ENCODE assay signal across 8 cellular contexts in the genomic region with DNA sequence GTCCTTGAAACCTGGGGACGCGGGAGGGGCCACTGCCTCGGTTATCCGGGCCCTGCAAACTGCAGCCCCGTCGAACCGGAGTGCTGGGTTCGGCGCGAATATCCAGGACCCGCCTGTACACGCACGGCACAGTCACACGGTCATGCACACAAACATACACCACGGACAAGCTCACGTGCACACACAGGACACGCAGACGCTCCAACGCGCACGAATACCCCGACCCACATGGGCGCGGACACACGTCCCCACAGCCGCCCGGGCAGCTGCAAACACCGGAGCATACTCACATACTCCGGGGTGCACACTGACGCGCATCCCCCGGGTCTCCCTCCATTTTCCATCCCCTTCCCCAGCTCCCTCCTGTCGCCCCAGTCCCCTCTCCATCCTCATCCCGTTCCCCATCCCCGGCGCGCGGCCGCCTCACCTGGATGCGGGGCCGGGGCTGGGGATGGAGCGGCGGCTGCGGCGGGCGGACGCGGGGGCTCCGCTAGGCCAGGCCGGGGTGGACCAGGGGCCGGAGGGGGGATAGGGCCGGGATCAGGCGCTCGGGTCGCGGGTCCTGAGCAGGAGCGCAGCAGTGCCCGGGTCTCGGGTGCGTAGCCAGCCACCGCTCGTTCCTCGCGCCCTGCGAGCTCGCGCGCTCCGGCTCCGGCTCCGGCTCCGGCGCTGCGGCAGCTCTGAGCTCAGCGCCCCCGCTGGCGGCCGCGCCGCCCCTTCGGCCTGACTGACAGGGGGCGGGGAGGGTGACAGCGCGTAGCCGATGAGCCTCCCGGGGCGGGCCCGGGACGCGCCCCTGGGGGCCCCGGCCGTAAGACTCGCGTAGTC. TPM values are rescaled to one million over a fixed set of nuclear protein-coding genes. Genes with fewer than 3 reads are reported as not detected.
DNase-seq lines count a peak whose midpoint lies in the region; ATAC-seq lines count a peak whose summit lies in the region.

Gene EIF4E1B, plus strand, starts transcription at position 823 of the 828 bp plus-strand sequence. CDS start 12,113 bp downstream, outside the sequence.
Gene SNCB, minus strand, starts transcription at position 682 of the 828 bp plus-strand sequence. CDS start 880 bp downstream, outside the sequence.

- H3K18ac ChIP-seq in trophoblast cell (ENCODE audit: low read length), result no peak within 1 kb of the TSS

- no peak within 1 kb of the TSS for H2AFZ ChIP-seq in trophoblast cell (ENCODE audit: insufficient read depth, low read length, poor library complexity)

- no peak within 1 kb of the TSS for H2BK120ac ChIP-seq in trophoblast cell (ENCODE audit: insufficient read depth, low read length, poor library complexity)

- peak within 1 kb of the TSS; percentile 28 for H3K23ac ChIP-seq in trophoblast cell (ENCODE audit: low read length)

- WGBS in trophoblast cell (ENCODE audit: extremely low coverage, insufficient coverage, insufficient read length), result no CpG with 5 or more reads among the region's 94 CpGs

- no peak within 1 kb of the TSS for H3K4ac ChIP-seq in trophoblast cell (ENCODE audit: low read depth, low read length)

- peak; percentile 49 for DNase-seq in ACHN
- peak; percentile 76 for DNase-seq in MG63
- peak; percentile 46 for DNase-seq in activated T-cell treated with anti-CD3 and anti-CD28 coated beads, Interleukin-2, amount 50 U/mL, for 4 hours
- DNase-seq in germinal center (ENCODE audit: low spot score), result peak; percentile 87
- no peak for DNase-seq in trophoblast cell
- no peak for DNase-seq in GDM1 (lab: John Stamatoyannopoulos, UW)
- DNase-seq in NCI-H226, result no peak

- H3K36me3 ChIP-seq in MG63, result no peaks in the 10 kb centered on the region
- no peaks in the 10 kb centered on the region for H3K36me3 ChIP-seq in trophoblast cell (ENCODE audit: control insufficient read depth in 1 of 2, insufficient read depth in 2 of 2, low read length in 2 of 2)

- H2BK5ac ChIP-seq in trophoblast cell (ENCODE audit: low read depth, low read length, poor library complexity), result no peak within 1 kb of the TSS

- H3K4me3 ChIP-seq in MG63 (peak within 1 kb of the TSS; percentile 27), trophoblast cell (ENCODE audit: low read depth, low read length) (peak within 1 kb of the TSS; percentile 43)

- no peak within 1 kb of the TSS for H2BK12ac ChIP-seq in trophoblast cell (ENCODE audit: low read length)

- no peaks in the 10 kb centered on the region for H3K79me1 ChIP-seq in trophoblast cell (ENCODE audit: low read length)

- H3K9me3 Mint-ChIP-seq in activated T-cell treated with anti-CD3 and anti-CD28 coated beads, Interleukin-2, amount 50 U/mL, for 4 hours, result no peaks in the 10 kb centered on the region

- H4K12ac ChIP-seq in trophoblast cell (ENCODE audit: low read depth, low read length), result no peak within 1 kb of the TSS

- H4K91ac ChIP-seq in trophoblast cell (ENCODE audit: low read depth, low read length), result no peak within 1 kb of the TSS

- H3K27me3 ChIP-seq in MG63 (peaks cover 12% of the 10 kb centered on the region), trophoblast cell (ENCODE audit: insufficient read depth, low read length) (peaks cover 34% of the 10 kb centered on the region)

- H3K4me3 Mint-ChIP-seq in activated T-cell treated with anti-CD3 and anti-CD28 coated beads, Interleukin-2, amount 50 U/mL, for 4 hours, result peak within 1 kb of the TSS; percentile 58

- H3K4me1 ChIP-seq in trophoblast cell (ENCODE audit: control insufficient read depth in 1 of 2, insufficient read depth in 2 of 2, low read length in 2 of 2), result peaks cover 0 to 6% of the 10 kb centered on the region in 2 experiments

- peak within 1 kb of the TSS; percentile 88 for H3K4me2 ChIP-seq in trophoblast cell (ENCODE audit: low read length)

- no peak within 1 kb of the TSS for H4K8ac ChIP-seq in trophoblast cell (ENCODE audit: low read depth, low read length)

- H2AK5ac ChIP-seq in trophoblast cell (ENCODE audit: low read length), result no peak within 1 kb of the TSS

- H3K9ac ChIP-seq in trophoblast cell (ENCODE audit: low read length), result no peak within 1 kb of the TSS

- no peaks in the 10 kb centered on the region for H3K79me2 ChIP-seq in trophoblast cell (ENCODE audit: control insufficient read depth, insufficient read depth, low read length, poor library complexity)

- peaks cover 78% of the 10 kb centered on the region for H3K27me3 Mint-ChIP-seq in activated T-cell treated with anti-CD3 and anti-CD28 coated beads, Interleukin-2, amount 50 U/mL, for 4 hours (ENCODE audit: low read depth)

- no peaks in the 10 kb centered on the region for H3K36me3 Mint-ChIP-seq in activated T-cell treated with anti-CD3 and anti-CD28 coated beads, Interleukin-2, amount 50 U/mL, for 4 hours (ENCODE audit: insufficient read depth)

- H3K27ac ChIP-seq in trophoblast cell (ENCODE audit: low read depth, low read length), result no peak within 1 kb of the TSS

- peak; percentile 77 for ATAC-seq in GM18907 (IDR thresholded peaks at IDR 0.05; ENCODE audit: unreplicated experiment)
- peak; percentile 97 for ATAC-seq in activated T-cell treated with anti-CD3 and anti-CD28 coated beads, Interleukin-2, amount 50 U/mL, for 4 hours

- no peak within 1 kb of the TSS for H3K14ac ChIP-seq in trophoblast cell (ENCODE audit: low read length)

- H3K9me3 ChIP-seq in MG63 (no peaks in the 10 kb centered on the region), trophoblast cell (ENCODE audit: insufficient read depth, low read depth, low read length) (peaks cover 4% of the 10 kb centered on the region)

- in situ Hi-C loops in ACHN (cut with HindIII; ENCODE audit: low pct_ligation_motif_present, low pct_unique_long_range_greater_than_20kb, low sequenced_read_pairs), result no loop called here

- H3K4me1 Mint-ChIP-seq in activated T-cell treated with anti-CD3 and anti-CD28 coated beads, Interleukin-2, amount 50 U/mL, for 4 hours (ENCODE audit: low read depth), result peaks cover 20% of the 10 kb centered on the region

RNA-seq across cellular contexts. Expression of gene EIF4E1B, which starts in this region (rescaled TPM):
- total RNA-seq in MG63 (2014; rRNA removed; shearing (Covaris generic); ENCODE audit: low replicate concordance), result not detected in 2 replicates
- total RNA-seq in activated T-cell treated with anti-CD3 and anti-CD28 coated beads, Interleukin-2, amount 50 U/mL, for 4 hours, result not detected
- 0.55 and 0.62 TPM in 2 replicates for polyA plus RNA-seq in trophoblast cell (2013)

RNA-seq across cellular contexts. Expression of gene SNCB, which starts in this region (rescaled TPM):
- not detected in 2 replicates for total RNA-seq in MG63 (2014; rRNA removed; shearing (Covaris generic); ENCODE audit: low replicate concordance)
- not detected for total RNA-seq in activated T-cell treated with anti-CD3 and anti-CD28 coated beads, Interleukin-2, amount 50 U/mL, for 4 hours
- 0.11 TPM in 1 of 2 replicates, not detected in the other for polyA plus RNA-seq in trophoblast cell (2013)

Comparison
In these comparisons a context has a peak if more than half of its experiments do, and no peak if none do; other contexts are left out.
1. Peak in DNase-seq and H3K4me3 ChIP-seq in MG63; RNA of the genes that start here not detected or under 1 TPM.
2. Peak in DNase-seq and ATAC-seq in activated T-cell treated with anti-CD3 and anti-CD28 coated beads, Interleukin-2, amount 50 U/mL, for 4 hours; RNA of the genes that start here not detected or under 1 TPM.
3. DNase-seq: peak in ACHN (single experiment) and germinal center (single experiment); none in trophoblast cell (0 of 2), GDM1 (single experiment) and NCI-H226 (single experiment).